Comparison of ENCODE assay signal across 9 cellular contexts in the genomic region with DNA sequence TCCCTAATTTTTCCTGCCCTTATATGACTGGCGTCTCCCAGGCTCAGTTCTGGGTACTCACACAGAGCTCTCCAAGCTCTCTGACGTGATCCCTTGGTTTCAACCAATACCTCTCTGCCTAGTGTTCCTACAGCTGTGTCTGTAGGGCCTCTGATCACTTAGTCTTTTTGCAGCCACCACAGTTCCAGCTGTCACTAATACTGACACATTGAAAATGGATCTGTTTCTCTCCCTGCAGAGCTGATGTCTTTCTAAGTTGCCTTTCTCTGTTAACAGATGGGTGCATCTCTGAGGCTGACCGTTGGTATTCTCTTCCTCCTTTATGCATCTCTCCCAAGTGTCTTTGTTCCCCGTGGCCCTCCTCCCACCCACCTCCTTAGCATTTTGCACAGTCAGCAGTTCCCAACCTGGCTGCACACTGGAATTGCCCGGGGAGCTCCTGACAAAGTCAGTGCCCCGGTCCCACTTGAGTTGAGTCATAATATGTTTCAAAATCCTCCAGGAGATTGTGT.
DNase-seq lines count a peak whose midpoint lies in the region; ATAC-seq and TF ChIP-seq lines count a peak whose summit lies in the region.
"Had no signal": no experiment of that assay in that cellular context is flagged by ENCODE, and none has a peak within 500 bp of the region (broad histone marks: within the 10 kb centered on the region; RNA-seq: fewer than 3 reads in every experiment).

No MANE protein-coding gene starts in this region.

- 32 to 47% methylated on average over 6 of the region's 6 CpGs for WGBS in thyroid gland, 2 donors

- H3K4me3 Mint-ChIP-seq in activated T-helper 17 cell treated with anti-CD3 and anti-CD28 coated beads, Interleukin-2, amount 50 U/mL, for 72 hours, result no peak overlapping the region

- H3K36me3 Mint-ChIP-seq in activated T-helper 17 cell treated with anti-CD3 and anti-CD28 coated beads, Interleukin-2, amount 50 U/mL, for 72 hours (ENCODE audit: low read depth), result no peaks in the 10 kb centered on the region

- no peak overlapping the region for H3K27ac Mint-ChIP-seq in activated T-helper 17 cell treated with anti-CD3 and anti-CD28 coated beads, Interleukin-2, amount 50 U/mL, for 72 hours

- TF ChIP-seq POLR2A in thyroid gland (IDR thresholded peaks at IDR 0.05), result no peak

- H3K9me3 ChIP-seq in cardiac muscle cell (ENCODE audit: low read depth) (no peaks in the 10 kb centered on the region), thyroid gland (no peaks in the 10 kb centered on the region)

- no peak for ATAC-seq in activated T-helper 17 cell treated with anti-CD3 and anti-CD28 coated beads, Interleukin-2, amount 50 U/mL, for 72 hours (replicated peaks)

- H3K4me1 ChIP-seq in cardiac muscle cell (ENCODE audit: low read depth), result peaks cover 48% of the 10 kb centered on the region
- peaks cover 16 to 38% of the 10 kb centered on the region in 2 donors for H3K4me1 ChIP-seq in thyroid gland

- H3K27ac ChIP-seq in cardiac muscle cell, result peak overlapping the region; percentile 88
- no peak overlapping the region for H3K27ac ChIP-seq in thyroid gland
- H3K27ac ChIP-seq: 22Rv1 had no signal

- TF ChIP-seq CTCF in cardiac muscle cell (IDR thresholded peaks at IDR 0.05; ENCODE audit: low read depth, low read length) (no peak), thyroid gland (IDR thresholded peaks at IDR 0.05) (no peak)

- peak; percentile 16 for DNase-seq in NCI-H1694 treated with DMSO at 0.1 percent for 48 hours (lab: John Stamatoyannopoulos, UW)
- no peak for DNase-seq in NCI-H1694 (lab: John Stamatoyannopoulos, UW)
- DNase-seq in NCI-H524 (lab: John Stamatoyannopoulos, UW), result peak; percentile 86 to 92
- DNase-seq in cardiac muscle cell (ENCODE audit: low read depth in 1 of 2, low spot score in 1 of 2), result peak; percentile 49 to 77
- peak; percentile 62 to 74 for DNase-seq in thyroid gland
- no peak for DNase-seq in effector CD8-positive, alpha-beta T cell (lab: John Stamatoyannopoulos, UW)
- DNase-seq in activated CD4-positive, alpha-beta T cell treated with anti-CD3 and anti-CD28 coated beads, Interleukin-2, amount 50 U/mL, for 48 hours, result no peak

- no peaks in the 10 kb centered on the region for H3K27me3 Mint-ChIP-seq in activated T-helper 17 cell treated with anti-CD3 and anti-CD28 coated beads, Interleukin-2, amount 50 U/mL, for 72 hours

- intact Hi-C loops in thyroid gland (cut with DNase I), result no loop called here

- no peaks in the 10 kb centered on the region for H3K27me3 ChIP-seq in cardiac muscle cell
- H3K27me3 ChIP-seq in thyroid gland, result no peaks in the 10 kb centered on the region

- H3K9me3 Mint-ChIP-seq in activated T-helper 17 cell treated with anti-CD3 and anti-CD28 coated beads, Interleukin-2, amount 50 U/mL, for 72 hours, result peaks cover 3% of the 10 kb centered on the region

- H3K36me3 ChIP-seq in cardiac muscle cell (no peaks in the 10 kb centered on the region), thyroid gland (no peaks in the 10 kb centered on the region)

- H3K4me3 ChIP-seq in cardiac muscle cell (no peak overlapping the region), thyroid gland (replicated peaks in 1 of 3) (no peak overlapping the region)

- peaks cover 6% of the 10 kb centered on the region for H3K4me1 Mint-ChIP-seq in activated T-helper 17 cell treated with anti-CD3 and anti-CD28 coated beads, Interleukin-2, amount 50 U/mL, for 72 hours

Comparison
In these comparisons a context has a peak if more than half of its experiments do, and no peak if none do; other contexts are left out.
1. DNase-seq: peak in NCI-H1694 treated with DMSO at 0.1 percent for 48 hours (single experiment), NCI-H524 (2 of 2), cardiac muscle cell (2 of 2) and thyroid gland (2 of 2); none in NCI-H1694 (single experiment), effector CD8-positive, alpha-beta T cell (single experiment) and activated CD4-positive, alpha-beta T cell treated with anti-CD3 and anti-CD28 coated beads, Interleukin-2, amount 50 U/mL, for 48 hours (0 of 2).